ENCODE assay signal across 1 cellular context in the genomic region with DNA sequence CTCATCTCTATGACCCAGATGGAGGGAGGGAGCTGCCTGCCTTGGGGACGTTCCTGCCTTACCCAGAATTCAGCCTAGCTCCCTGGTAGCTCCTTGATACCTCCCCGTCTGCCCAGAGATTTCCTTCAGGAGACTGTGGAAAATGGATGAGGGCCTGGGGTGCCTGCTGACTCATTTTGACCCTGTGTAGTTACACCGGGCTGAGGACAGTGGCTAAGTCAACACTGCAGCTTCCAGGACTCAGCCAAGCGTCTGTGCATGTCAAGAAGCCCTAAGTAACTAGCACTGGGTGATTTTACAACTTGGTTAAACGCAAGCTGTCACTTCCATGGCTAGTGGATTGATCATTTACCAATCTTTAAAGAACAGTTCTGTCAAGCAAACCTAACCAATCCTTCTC.
TF ChIP-seq lines count a peak whose summit lies in the region.

No MANE protein-coding gene starts in this region.

TF ChIP-seq in HepG2, 621 proteins besides CTCF, POLR2A, EP300 and RAD21 (continued from another document):
- TF ChIP-seq PRDM15 (CRISPR knock-in tag; IDR thresholded peaks at IDR 0.05), result no peak
- TF ChIP-seq ZNF577 (CRISPR knock-in tag; IDR thresholded peaks at IDR 0.05; ENCODE audit: borderline replicate concordance, low read depth), result no peak
- 0 out of 2 replicates have a peak, but pooled peaks have one; percentile 25 for TF ChIP-seq ARID5B (CRISPR knock-in tag; IDR thresholded peaks at IDR 0.05)
- TF ChIP-seq, protein P1, sequence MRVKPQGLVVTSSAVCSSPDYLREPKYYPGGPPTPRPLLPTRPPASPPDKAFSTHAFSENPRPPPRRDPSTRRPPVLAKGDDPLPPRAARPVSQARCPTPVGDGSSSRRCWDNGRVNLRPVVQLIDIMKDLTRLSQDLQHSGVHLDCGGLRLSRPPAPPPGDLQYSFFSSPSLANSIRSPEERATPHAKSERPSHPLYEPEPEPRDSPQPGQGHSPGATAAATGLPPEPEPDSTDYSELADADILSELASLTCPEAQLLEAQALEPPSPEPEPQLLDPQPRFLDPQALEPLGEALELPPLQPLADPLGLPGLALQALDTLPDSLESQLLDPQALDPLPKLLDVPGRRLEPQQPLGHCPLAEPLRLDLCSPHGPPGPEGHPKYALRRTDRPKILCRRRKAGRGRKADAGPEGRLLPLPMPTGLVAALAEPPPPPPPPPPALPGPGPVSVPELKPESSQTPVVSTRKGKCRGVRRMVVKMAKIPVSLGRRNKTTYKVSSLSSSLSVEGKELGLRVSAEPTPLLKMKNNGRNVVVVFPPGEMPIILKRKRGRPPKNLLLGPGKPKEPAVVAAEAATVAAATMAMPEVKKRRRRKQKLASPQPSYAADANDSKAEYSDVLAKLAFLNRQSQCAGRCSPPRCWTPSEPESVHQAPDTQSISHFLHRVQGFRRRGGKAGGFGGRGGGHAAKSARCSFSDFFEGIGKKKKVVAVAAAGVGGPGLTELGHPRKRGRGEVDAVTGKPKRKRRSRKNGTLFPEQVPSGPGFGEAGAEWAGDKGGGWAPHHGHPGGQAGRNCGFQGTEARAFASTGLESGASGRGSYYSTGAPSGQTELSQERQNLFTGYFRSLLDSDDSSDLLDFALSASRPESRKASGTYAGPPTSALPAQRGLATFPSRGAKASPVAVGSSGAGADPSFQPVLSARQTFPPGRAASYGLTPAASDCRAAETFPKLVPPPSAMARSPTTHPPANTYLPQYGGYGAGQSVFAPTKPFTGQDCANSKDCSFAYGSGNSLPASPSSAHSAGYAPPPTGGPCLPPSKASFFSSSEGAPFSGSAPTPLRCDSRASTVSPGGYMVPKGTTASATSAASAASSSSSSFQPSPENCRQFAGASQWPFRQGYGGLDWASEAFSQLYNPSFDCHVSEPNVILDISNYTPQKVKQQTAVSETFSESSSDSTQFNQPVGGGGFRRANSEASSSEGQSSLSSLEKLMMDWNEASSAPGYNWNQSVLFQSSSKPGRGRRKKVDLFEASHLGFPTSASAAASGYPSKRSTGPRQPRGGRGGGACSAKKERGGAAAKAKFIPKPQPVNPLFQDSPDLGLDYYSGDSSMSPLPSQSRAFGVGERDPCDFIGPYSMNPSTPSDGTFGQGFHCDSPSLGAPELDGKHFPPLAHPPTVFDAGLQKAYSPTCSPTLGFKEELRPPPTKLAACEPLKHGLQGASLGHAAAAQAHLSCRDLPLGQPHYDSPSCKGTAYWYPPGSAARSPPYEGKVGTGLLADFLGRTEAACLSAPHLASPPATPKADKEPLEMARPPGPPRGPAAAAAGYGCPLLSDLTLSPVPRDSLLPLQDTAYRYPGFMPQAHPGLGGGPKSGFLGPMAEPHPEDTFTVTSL (CRISPR knock-in tag; IDR thresholded peaks at IDR 0.05; ENCODE audit: borderline replicate concordance), result peak; percentile 18; the same call in 1 of the 2 replicates
- TF ChIP-seq ZNF563 (CRISPR knock-in tag; IDR thresholded peaks at IDR 0.05), result no peak
- TF ChIP-seq ARNT2 (CRISPR knock-in tag; IDR thresholded peaks at IDR 0.05; ENCODE audit: low read depth), result no peak
- no peak for TF ChIP-seq SCMH1 (CRISPR knock-in tag; IDR thresholded peaks at IDR 0.05; ENCODE audit: borderline replicate concordance)
- peak; percentile 61 for TF ChIP-seq FOXA3 (CRISPR knock-in tag; IDR thresholded peaks at IDR 0.05)
